9 cellular contexts compared by ENCODE assay signal in genomic region chr21:35933466-35933865, GRCh38.
A peak's percentile ranks its signal among the peaks of the same experiment; 100 is the strongest.
DNase-seq lines count a peak whose midpoint lies in the region; ATAC-seq and TF ChIP-seq lines count a peak whose summit lies in the region.
"Had no signal": no experiment of that assay in that cellular context is flagged by ENCODE, and none has a peak within 500 bp of the region (broad histone marks: within the 10 kb centered on the region; RNA-seq: fewer than 3 reads in every experiment).

No MANE protein-coding gene starts in this region.

- DNase-seq in HCT116 (ENCODE audit: low read depth, low spot score) (peak; percentile 36), T-helper 17 cell (no peak), heart left ventricle (peak in 4 of 5 donors; percentile 59 to 74 (median 69)), stromal cell of bone marrow (ENCODE audit: low read depth) (peak; percentile 93), NCI-H2227 treated with DMSO at 0.1 percent for 48 hours (lab: John Stamatoyannopoulos, UW) (no peak), Calu3 (no peak)
- DNase-seq in activated naive CD8-positive, alpha-beta T cell treated with anti-CD3 and anti-CD28 coated beads for 36 hours = no peak
- DNase-seq: naive B cell had no signal

- no peaks in the 10 kb centered on the region for H3K36me3 ChIP-seq in HCT116 (ENCODE audit: control insufficient read depth in 1 of 2, insufficient read depth in 2 of 2, low read length in 2 of 2)
- H3K36me3 ChIP-seq in heart left ventricle = no peaks in the 10 kb centered on the region

- TF ChIP-seq POLR2A in HCT116 (IDR thresholded peaks at IDR 0.05; ENCODE audit: borderline replicate concordance, extremely low read depth, insufficient read depth, insufficient read length) = no peak
- TF ChIP-seq POLR2A in heart left ventricle (IDR thresholded peaks at IDR 0.05) = no peak

- WGBS in heart left ventricle, 4 donors = 12 to 27% (median 18%) methylated on average over 3 of the region's 3 CpGs

- H3K4me1 Mint-ChIP-seq in T-helper 17 cell (no peaks in the 10 kb centered on the region), Calu3 (ENCODE audit: low read depth, unreplicated experiment) (no peaks in the 10 kb centered on the region)
- no peaks in the 10 kb centered on the region for H3K4me1 Mint-ChIP-seq in activated naive CD8-positive, alpha-beta T cell treated with anti-CD3 and anti-CD28 coated beads for 36 hours
- H3K4me1 Mint-ChIP-seq: naive B cell had no signal

- H3K4me3 Mint-ChIP-seq in T-helper 17 cell = no peak overlapping the region
- H3K4me3 Mint-ChIP-seq in activated naive CD8-positive, alpha-beta T cell treated with anti-CD3 and anti-CD28 coated beads for 36 hours = no peak overlapping the region
- no peak overlapping the region for H3K4me3 Mint-ChIP-seq in Calu3 (ENCODE audit: low read depth, unreplicated experiment)
- H3K4me3 Mint-ChIP-seq: naive B cell had no signal

- H3K27ac Mint-ChIP-seq in T-helper 17 cell (no peak overlapping the region), Calu3 (ENCODE audit: unreplicated experiment) (no peak overlapping the region)
- H3K27ac Mint-ChIP-seq in activated naive CD8-positive, alpha-beta T cell treated with anti-CD3 and anti-CD28 coated beads for 36 hours = no peak overlapping the region
- H3K27ac Mint-ChIP-seq: naive B cell had no signal

- H3K27me3 ChIP-seq in HCT116 (ENCODE audit: insufficient read depth, low read length) (no peaks in the 10 kb centered on the region), heart left ventricle (no peaks in the 10 kb centered on the region)

- intact Hi-C loops in HCT116 (cut with micrococcal nuclease) (loop anchor here (2.0 to 5.0 kb wide), 3 partner anchors 533 to 1045 kb away; no protein-coding TSS in a partner anchor), heart left ventricle (cut with DNase I) (loop anchor here in 3 of 10 donors (5.0 to 10.0 kb wide), 3 partner anchors 89 to 1046 kb away; no protein-coding TSS in a partner anchor), Calu3 (cut with micrococcal nuclease; ENCODE audit: unreplicated experiment) (no loop called here)

- no peak overlapping the region for H3K9ac ChIP-seq in HCT116 (ENCODE audit: low read length)

- BruUV-seq in HCT116 (replicated peaks; lab: Mats Ljungman, UMichigan) (no TSS peak), Calu3 (replicated peaks; lab: Mats Ljungman, UMichigan) (no TSS peak)

- peak overlapping the region; percentile 42; the same call in 1 of the 2 replicates for H3K27ac ChIP-seq in HCT116 (ENCODE audit: low read depth, low read length)
- peak overlapping the region in 10 of 12 donors; percentile 60 to 91 (median 82) for H3K27ac ChIP-seq in heart left ventricle

- H3K9me3 Mint-ChIP-seq in activated naive CD8-positive, alpha-beta T cell treated with anti-CD3 and anti-CD28 coated beads for 36 hours = no peaks in the 10 kb centered on the region
- H3K9me3 Mint-ChIP-seq in Calu3 (ENCODE audit: low read depth, unreplicated experiment) = no peaks in the 10 kb centered on the region
- H3K9me3 Mint-ChIP-seq: naive B cell had no signal

- peak overlapping the region in 1 of 2 experiments; percentile 10; a peak in 2 of 4 replicates for H3K4me3 ChIP-seq in HCT116 (replicated peaks in 1 of 2; ENCODE audit: low read depth in 1 of 2, low read length in 2 of 2)
- no peak overlapping the region for H3K4me3 ChIP-seq in heart left ventricle

- H2AFZ ChIP-seq in HCT116 (ENCODE audit: low read depth, low read length, poor library complexity, severe bottlenecking) = peak overlapping the region; percentile 47

- no peaks in the 10 kb centered on the region for H3K36me3 Mint-ChIP-seq in T-helper 17 cell (ENCODE audit: low read depth)
- H3K36me3 Mint-ChIP-seq in activated naive CD8-positive, alpha-beta T cell treated with anti-CD3 and anti-CD28 coated beads for 36 hours = no peaks in the 10 kb centered on the region
- H3K36me3 Mint-ChIP-seq in Calu3 (ENCODE audit: insufficient read depth, unreplicated experiment) = no peaks in the 10 kb centered on the region
- H3K36me3 Mint-ChIP-seq: naive B cell had no signal

- ATAC-seq in HCT116 = peak; percentile 39
- peak; percentile 27 for ATAC-seq in T-helper 17 cell
- peak; percentile 24 to 76 (median 74) for ATAC-seq in heart left ventricle
- no peak for ATAC-seq in GM21786 (IDR thresholded peaks at IDR 0.05; ENCODE audit: unreplicated experiment)

- H3K9me3 ChIP-seq in HCT116 (ENCODE audit: control insufficient read depth in 1 of 2, insufficient read depth in 1 of 2, low read depth in 1 of 2, low read length in 2 of 2) = no peaks in the 10 kb centered on the region
- H3K9me3 ChIP-seq in T-helper 17 cell (ENCODE audit: control insufficient read depth, low read length, poor library complexity, severe bottlenecking) = no peaks in the 10 kb centered on the region
- H3K9me3 ChIP-seq in heart left ventricle = no peaks in the 10 kb centered on the region

- peak overlapping the region; percentile 57 for H3K4me2 ChIP-seq in HCT116 (ENCODE audit: low read length)

- peak; percentile 23; the same call in 1 of the 2 replicates for TF ChIP-seq RAD21 in HCT116 (IDR thresholded peaks at IDR 0.05; ENCODE audit: low read depth)

- H3K27me3 Mint-ChIP-seq in T-helper 17 cell (peaks cover 12% of the 10 kb centered on the region), Calu3 (ENCODE audit: unreplicated experiment) (no peaks in the 10 kb centered on the region)
- H3K27me3 Mint-ChIP-seq in activated naive CD8-positive, alpha-beta T cell treated with anti-CD3 and anti-CD28 coated beads for 36 hours = peaks cover 3% of the 10 kb centered on the region
- H3K27me3 Mint-ChIP-seq: naive B cell had no signal

- H3K4me1 ChIP-seq in HCT116 (ENCODE audit: control insufficient read depth in 1 of 2, insufficient read depth in 2 of 2, low read length in 2 of 2) = peaks cover 23 to 31% of the 10 kb centered on the region in 2 experiments
- H3K4me1 ChIP-seq in heart left ventricle = peaks cover 0 to 33% (median 22%) of the 10 kb centered on the region in 12 donors

- no peaks in the 10 kb centered on the region for H3K9me2 ChIP-seq in HCT116 (ENCODE audit: insufficient read depth)

- no peaks in the 10 kb centered on the region for H3K79me2 ChIP-seq in HCT116 (ENCODE audit: insufficient read depth, low read length)

- POLR2A ChIA-PET in HCT116 (lab: Charles Lee) = no interaction called here

- RAD21 ChIA-PET in HCT116 (lab: Charles Lee; ENCODE audit: low non-redundant PET in 1 of 2, low total read pairs in 2 of 2, uncharacterized antibody in 2 of 2, unreplicated experiment in 2 of 2) = interaction anchor here in 1 of 2 experiments (0.6 to 0.7 kb wide), 2 partner anchors 93 to 639 kb away, joined by 3 read pairs; no protein-coding TSS in a partner anchor

- TF ChIP-seq CTCF in HCT116 (IDR thresholded peaks at IDR 0.05 in 2 of 3, conservative IDR thresholded peaks at IDR 0.05 in 1 of 3; ENCODE audit: borderline replicate concordance in 1 of 3, insufficient read depth in 1 of 3, low read depth in 2 of 3, low read length in 2 of 3) = peak in 2 of 3 experiments; percentile 36 to 44; a peak in 4 of 6 replicates
- TF ChIP-seq CTCF in heart left ventricle (IDR thresholded peaks at IDR 0.05) = peak in 6 of 12 donors; percentile 16 to 43 (median 28)
- no peak for TF ChIP-seq CTCF in Calu3 (IDR thresholded peaks at IDR 0.05; ENCODE audit: unreplicated experiment)

- CTCF ChIA-PET in HCT116 (lab: Charles Lee) (interaction anchor here (1.9 kb wide), 2 partner anchors 1188 to 1245 kb away, joined by 6 to 8 read pairs; no protein-coding TSS in a partner anchor), Calu3 (lab: Charles Lee) (interaction anchor here (0.7 to 0.9 kb wide), 3 partner anchors 189 to 1407 kb away, joined by 3 to 4 read pairs (median 3); no protein-coding TSS in a partner anchor)

- no peaks in the 10 kb centered on the region for H4K20me1 ChIP-seq in HCT116 (ENCODE audit: insufficient read depth)

TF ChIP-seq in HCT116, 20 proteins besides CTCF, POLR2A, EP300 and RAD21 (continues in another document):
- TF ChIP-seq ELF1 (IDR thresholded peaks at IDR 0.05; ENCODE audit: borderline replicate concordance, low read depth) (no peak), ZFX (IDR thresholded peaks at IDR 0.05) (no peak), MAX (IDR thresholded peaks at IDR 0.05) (no peak), EZH2 (IDR thresholded peaks at IDR 0.05) (no peak), REST (IDR thresholded peaks at IDR 0.05; ENCODE audit: low read depth) (no peak), CBX3 (IDR thresholded peaks at IDR 0.05; ENCODE audit: low read depth) (no peak), ATF3 (IDR thresholded peaks at IDR 0.05) (no peak), JUND (IDR thresholded peaks at IDR 0.05) (no peak)

Comparison
In these comparisons a context has a peak if more than half of its experiments do, and no peak if none do; other contexts are left out.
1. DNase-seq: peak in HCT116 (single experiment), heart left ventricle (4 of 5) and stromal cell of bone marrow (single experiment); none in T-helper 17 cell (0 of 3), NCI-H2227 treated with DMSO at 0.1 percent for 48 hours (single experiment), activated naive CD8-positive, alpha-beta T cell treated with anti-CD3 and anti-CD28 coated beads for 36 hours (single experiment) and Calu3 (single experiment).